10 cellular contexts compared by ENCODE assay signal in genomic region chr1:54218883-54219687, GRCh38. TPM values are rescaled to one million over a fixed set of nuclear protein-coding genes. Genes with fewer than 3 reads are reported as not detected.
DNase-seq lines count a peak whose midpoint lies in the region; ATAC-seq, FAIRE-seq and TF ChIP-seq lines count a peak whose summit lies in the region.
"Had no signal": no experiment of that assay in that cellular context is flagged by ENCODE, and none has a peak within 500 bp of the region (broad histone marks: within the 10 kb centered on the region; RNA-seq: fewer than 3 reads in every experiment).

No MANE protein-coding gene starts in this region.

- H4K20me1 ChIP-seq in fibroblast of lung (ENCODE audit: control insufficient read depth, extremely low read depth, insufficient read depth, low read length), result no peaks in the 10 kb centered on the region

- no peak for FAIRE-seq in pancreas (lab: Jason Lieb, UNC)

- peaks cover 22% of the 10 kb centered on the region for H3K4me1 Mint-ChIP-seq in CD14-positive monocyte

- no peak overlapping the region for H3K4me3 Mint-ChIP-seq in CD14-positive monocyte

- H3K79me2 ChIP-seq in fibroblast of lung (ENCODE audit: control insufficient read depth, insufficient read depth, low read length), result no peaks in the 10 kb centered on the region

- DNase-seq in CD14-positive monocyte (ENCODE audit: low spot score) (no peak), Peyer's patch (no peak), fibroblast of lung (ENCODE audit: low read depth in 2 of 2) (peak in 1 of 2 donors; percentile 28), pancreas (peak in 3 of 6 donors; percentile 53 to 62 (median 53)), posterior vena cava (ENCODE audit: low spot score) (no peak), NCI-H128 (lab: John Stamatoyannopoulos, UW; ENCODE audit: unreplicated experiment) (no peak), NCI-H510A treated with DMSO at 0.1 percent for 48 hours (lab: John Stamatoyannopoulos, UW) (no peak), COLO829 (ENCODE audit: low spot score) (no peak)
- DNase-seq: activated gamma-delta T cell, NCI-H1417 had no signal

- no peak for TF ChIP-seq POLR2A in Peyer's patch (IDR thresholded peaks at IDR 0.05)

- H3K4me1 ChIP-seq in Peyer's patch (peaks cover 0 to 28% (median 6%) of the 10 kb centered on the region in 4 donors), fibroblast of lung (ENCODE audit: control insufficient read depth, extremely low read depth, insufficient read depth, low read length) (peaks cover 24% of the 10 kb centered on the region), pancreas (peaks cover 9 to 17% (median 16%) of the 10 kb centered on the region in 3 donors)

- H3K36me3 Mint-ChIP-seq in CD14-positive monocyte, result peaks cover 64 to 65% of the 10 kb centered on the region in 2 donors

- no peak for TF ChIP-seq CTCF in CD14-positive monocyte (IDR thresholded peaks at IDR 0.05)
- peak in 1 of 6 experiments; percentile 3 for TF ChIP-seq CTCF in Peyer's patch (IDR thresholded peaks at IDR 0.05)
- no peak for TF ChIP-seq CTCF in fibroblast of lung (conservative IDR thresholded peaks at IDR 0.05 in 1 of 2, IDR thresholded peaks at IDR 0.05 in 1 of 2; ENCODE audit: low read depth in 1 of 2, low read length in 2 of 2)
- no peak for TF ChIP-seq CTCF in pancreas (IDR thresholded peaks at IDR 0.05)

- H3K27me3 ChIP-seq in Peyer's patch (no peaks in the 10 kb centered on the region), fibroblast of lung (ENCODE audit: control insufficient read depth, insufficient read depth, low read length) (no peaks in the 10 kb centered on the region), pancreas (no peaks in the 10 kb centered on the region)

- no peaks in the 10 kb centered on the region for H3K9me3 ChIP-seq in Peyer's patch
- no peaks in the 10 kb centered on the region for H3K9me3 ChIP-seq in fibroblast of lung (ENCODE audit: control insufficient read depth, insufficient read depth, low read depth, low read length)
- no peaks in the 10 kb centered on the region for H3K9me3 ChIP-seq in pancreas

- no peaks in the 10 kb centered on the region for H3K9me3 Mint-ChIP-seq in CD14-positive monocyte

- H3K4me2 ChIP-seq in fibroblast of lung (ENCODE audit: extremely low read depth, insufficient read depth, low read length), result no peak overlapping the region

- H3K27ac ChIP-seq in Peyer's patch, result peak overlapping the region in 3 of 4 donors; percentile 12 to 66 (median 59)
- H3K27ac ChIP-seq in fibroblast of lung (ENCODE audit: insufficient read depth, low read length), result peak overlapping the region; percentile 77
- H3K27ac ChIP-seq in pancreas, result peak overlapping the region in 3 of 4 donors; percentile 5 to 73 (median 57)

- peaks cover 0 to 1% (median 0%) of the 10 kb centered on the region in 3 donors for H3K27me3 Mint-ChIP-seq in CD14-positive monocyte (ENCODE audit: low read depth in 3 of 3)

- WGBS in pancreas, 2 donors, result 58 to 61% methylated on average over 11 of the region's 11 CpGs

- H2AFZ ChIP-seq in fibroblast of lung (ENCODE audit: low read length), result no peak overlapping the region

- intact Hi-C loops in CD14-positive monocyte (cut with micrococcal nuclease), result no loop called here
- intact Hi-C loops in pancreas (cut with DNase I), result loop anchor here in 1 of 3 donors (10.0 kb wide), 1 partner anchor 156 kb away; no protein-coding TSS in a partner anchor
- intact Hi-C loops in posterior vena cava (cut with DNase I), result no loop called here

- peak overlapping the region in 4 of 7 donors; percentile 47 to 82 (median 64) for H3K27ac Mint-ChIP-seq in CD14-positive monocyte

- no peak overlapping the region for H3K9ac ChIP-seq in fibroblast of lung (ENCODE audit: insufficient read depth, low read length)

- H3K4me3 ChIP-seq in Peyer's patch, result no peak overlapping the region
- H3K4me3 ChIP-seq in fibroblast of lung (replicated peaks in 1 of 4; ENCODE audit: control extremely low read depth in 1 of 4, insufficient read depth in 1 of 4, low read depth in 3 of 4, low read length in 4 of 4), result no peak overlapping the region
- H3K4me3 ChIP-seq in pancreas, result no peak overlapping the region

- peak; percentile 43 to 75 (median 60) for ATAC-seq in pancreas

- H3K36me3 ChIP-seq in Peyer's patch (peaks cover 0 to 49% (median 0%) of the 10 kb centered on the region in 3 donors), fibroblast of lung (ENCODE audit: control insufficient read depth, insufficient read depth, low read length) (peaks cover 27% of the 10 kb centered on the region), pancreas (peaks cover 0 to 43% (median 26%) of the 10 kb centered on the region in 3 donors)

RNA-seq across cellular contexts. Expression of gene MRPL37, which starts 19.1 kb away (rescaled TPM):
- polyA plus RNA-seq in CD14-positive monocyte (10 to 100 TPM; 42.5 to 47.8 TPM), fibroblast of lung (21.7 and 35.2 TPM in 2 replicates), pancreas (10 to 100 TPM; 17.5 to 28.9 TPM)
- total RNA-seq in Peyer's patch (10 to 100 TPM; 52.8 to 58.3 (median 54.5) TPM), fibroblast of lung (39.3 and 43.6 TPM in 2 replicates), pancreas (10 to 100 TPM; 31.4 to 49.2 (median 41.3) TPM), posterior vena cava (10 to 100 TPM; 40.9 to 41.9 TPM)
- polyA plus RNA-seq in fibroblast of lung (2012), result 92.6 and 135 TPM in 2 replicates
- polyA minus RNA-seq in fibroblast of lung (ENCODE audit: low replicate concordance), result 61.7 and 76.3 TPM in 2 replicates

RNA-seq across cellular contexts. Expression of gene CYB5RL, which starts 19.3 kb away (rescaled TPM):
- polyA plus RNA-seq in CD14-positive monocyte (1 to 10 TPM in 1 of 2 donors, under 1 TPM in 1; 0.76 to 1.5 TPM), fibroblast of lung (4.1 and 5.0 TPM in 2 replicates), pancreas (1 to 10 TPM; 3.2 to 3.7 TPM)
- total RNA-seq in Peyer's patch (10 to 100 TPM in 1 of 4 donors, 1 to 10 TPM in 3; 3.9 to 11.5 (median 6.9) TPM), fibroblast of lung (6.6 and 6.7 TPM in 2 replicates), pancreas (1 to 10 TPM; 3.9 to 9.1 (median 4.9) TPM), posterior vena cava (1 to 10 TPM; 5.0 to 6.7 TPM)
- 5.2 and 5.4 TPM in 2 replicates for polyA plus RNA-seq in fibroblast of lung (2012)
- 4.6 and 12.0 TPM in 2 replicates for polyA minus RNA-seq in fibroblast of lung (ENCODE audit: low replicate concordance)
